10 cellular contexts compared by ENCODE assay signal in the genomic region with DNA sequence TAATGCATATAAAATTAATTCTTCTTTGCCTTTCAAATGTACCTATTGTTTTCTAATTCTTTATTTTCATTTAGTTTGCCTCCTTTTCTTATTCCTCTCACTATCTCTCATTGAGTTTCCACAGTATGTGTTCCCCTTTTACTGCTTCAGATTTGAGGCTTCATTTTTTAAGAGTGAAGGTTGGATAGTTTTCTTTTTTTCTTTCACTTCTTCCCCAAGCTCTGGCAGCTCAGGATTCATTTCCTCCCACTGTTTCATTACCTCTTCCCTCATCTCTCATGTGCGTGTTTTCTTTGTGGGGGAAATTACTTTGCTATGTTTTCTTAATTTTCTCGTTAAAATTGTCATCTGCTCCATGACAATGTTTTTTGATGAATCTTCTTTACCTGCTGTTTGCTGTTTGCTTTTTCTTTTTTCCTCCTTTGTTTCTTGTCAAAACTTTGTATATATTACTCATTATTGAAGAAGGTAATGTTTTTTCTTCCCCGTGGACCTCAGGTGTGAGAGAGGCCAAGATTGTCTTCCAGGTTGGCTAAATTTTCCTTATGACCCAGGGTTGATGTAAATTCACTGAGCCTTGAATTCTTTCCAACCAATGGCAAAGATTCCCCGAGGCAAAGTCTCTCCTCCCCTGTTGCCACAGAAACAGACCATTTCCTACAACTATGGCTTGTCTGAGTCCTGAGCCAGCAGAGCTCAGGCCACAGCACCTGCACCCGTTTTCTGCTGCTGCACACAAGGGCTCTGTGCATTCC.
A peak's percentile ranks its signal among the peaks of the same experiment; 100 is the strongest.
DNase-seq lines count a peak whose midpoint lies in the region; ATAC-seq, FAIRE-seq and TF ChIP-seq lines count a peak whose summit lies in the region.
"Had no signal": no experiment of that assay in that cellular context is flagged by ENCODE, and none has a peak within 500 bp of the region (broad histone marks: within the 10 kb centered on the region; RNA-seq: fewer than 3 reads in every experiment).

No MANE protein-coding gene starts in this region.

- H3K4me1 ChIP-seq in A549: no peaks in the 10 kb centered on the region; the same call in 2 of the 3 replicates

- ATAC-seq in A549: peak in 1 of 2 experiments; percentile 54; a peak in 3 of 6 replicates
- ATAC-seq in GM18867 (IDR thresholded peaks at IDR 0.05; ENCODE audit: unreplicated experiment): no peak
- ATAC-seq: activated naive CD4-positive, alpha-beta T cell treated with anti-CD3 and anti-CD28 coated beads, Interleukin-2, amount 50 U/mL, for 72 hours had no signal

- TF ChIP-seq POLR2A in A549 (IDR thresholded peaks at IDR 0.05; ENCODE audit: low read length): no peak

- H3K27ac ChIP-seq in A549: no peak overlapping the region
- no peak overlapping the region for H3K27ac ChIP-seq in RWPE1

- TF ChIP-seq RAD21 in A549 (conservative IDR thresholded peaks at IDR 0.05 in 1 of 2, IDR thresholded peaks at IDR 0.05 in 1 of 2): no peak

- H3K4me2 ChIP-seq in A549: no peak overlapping the region

- peak; percentile 56 for FAIRE-seq in A549 (lab: Jason Lieb, UNC)

- H3K36me3 ChIP-seq in H7 (replicated peaks; ENCODE audit: control insufficient read depth, insufficient read depth, low read length): no peaks in the 10 kb centered on the region

- no peaks in the 10 kb centered on the region for H3K9me3 ChIP-seq in A549

- POLR2A ChIA-PET in A549 (lab: Yijun Ruan, JAX): no interaction called here
- POLR2A ChIA-PET in RWPE1 (lab: Yijun Ruan, JAX; ENCODE audit: low non-redundant PET): no interaction called here

- CTCF ChIA-PET in A549 (lab: Yijun Ruan, JAX) (interaction anchor here (2.3 to 6.1 kb wide), 2 partner anchors 13 to 22 kb away, joined by 6 to 40 read pairs; no protein-coding TSS in a partner anchor), RWPE1 (lab: Yijun Ruan, JAX) (no interaction called here)

- WGBS in A549 (ENCODE audit: missing lambda C conversion rate): 55% methylated on average over 5 of the region's 5 CpGs

- H3K4me3 ChIP-seq in A549 (no peak overlapping the region), H7 (ENCODE audit: insufficient read depth, low read depth, low read length) (no peak overlapping the region), fibroblast of pulmonary artery (replicated peaks; ENCODE audit: low read depth, low read length) (no peak overlapping the region)

- TF ChIP-seq CTCF in A549 (IDR thresholded peaks at IDR 0.05) (no peak), RWPE1 (conservative IDR thresholded peaks at IDR 0.05; ENCODE audit: low read depth) (no peak), fibroblast of pulmonary artery (IDR thresholded peaks at IDR 0.05; ENCODE audit: low read length, missing control alignments) (no peak), GM10266 (IDR thresholded peaks at IDR 0.05; ENCODE audit: control insufficient read depth, insufficient read depth, low read depth, missing control alignments) (no peak)

- no peak for TF ChIP-seq EP300 in A549 (IDR thresholded peaks at IDR 0.05)

- DNase-seq in A549 (ENCODE audit: low read depth in 1 of 2, low spot score in 1 of 2) (no peak), H7 (peak; percentile 69), RWPE1 (ENCODE audit: low spot score) (peak; percentile 46), fibroblast of pulmonary artery (ENCODE audit: low read depth) (peak; percentile 60), NCI-H2171 treated with DMSO at 0.1 percent for 48 hours (lab: John Stamatoyannopoulos, UW) (no peak), RKO (ENCODE audit: low spot score) (no peak), GM10266 (ENCODE audit: extremely low spot score) (no peak)
- DNase-seq: AML-193 had no signal

- peaks cover 4% of the 10 kb centered on the region for H3K27me3 ChIP-seq in H7 (ENCODE audit: control insufficient read depth, insufficient read depth, low read length)

TF ChIP-seq in A549, 52 proteins besides CTCF, POLR2A, EP300 and RAD21:
- TF ChIP-seq NPAS2 (CRISPR knock-in tag; IDR thresholded peaks at IDR 0.05; ENCODE audit: borderline replicate concordance): no peak
- TF ChIP-seq CEBPB (IDR thresholded peaks at IDR 0.05): no peak

Comparison
In these comparisons a context has a peak if more than half of its experiments do, and no peak if none do; other contexts are left out.
1. DNase-seq: peak in H7 (single experiment), RWPE1 (single experiment) and fibroblast of pulmonary artery (single experiment); none in A549 (0 of 2), NCI-H2171 treated with DMSO at 0.1 percent for 48 hours (single experiment), RKO (single experiment) and GM10266 (single experiment).